ENCODE assay signal across 8 cellular contexts in genomic region chr9:121222524-121223171, GRCh38. TPM values are rescaled to one million over a fixed set of nuclear protein-coding genes. Genes with fewer than 3 reads are reported as not detected.
DNase-seq lines count a peak whose midpoint lies in the region; ATAC-seq and TF ChIP-seq lines count a peak whose summit lies in the region.

No MANE protein-coding gene starts in this region.

- TF ChIP-seq CTCF in brain microvascular endothelial cell (IDR thresholded peaks at IDR 0.05; ENCODE audit: low read depth, low read length, missing control alignments): peak; percentile 75
- TF ChIP-seq CTCF in lung (IDR thresholded peaks at IDR 0.05; ENCODE audit: control extremely low read depth, extremely low read depth): peak; percentile 33

- 58 to 61% methylated on average over 12 of the region's 12 CpGs for WGBS in lung, 2 donors

- H3K4me1 ChIP-seq in lung (ENCODE audit: control insufficient read depth in 2 of 2, insufficient read depth in 2 of 2, low read length in 2 of 2): peaks cover 0 to 3% of the 10 kb centered on the region in 2 donors

- no peak overlapping the region for H3K4me3 ChIP-seq in brain microvascular endothelial cell (ENCODE audit: low read depth, low read length)
- no peak overlapping the region for H3K4me3 ChIP-seq in lung

- DNase-seq in NCI-H2081 (lab: John Stamatoyannopoulos, UW) (peak; percentile 40 to 56), NCI-H2081 treated with DMSO at 0.1 percent for 48 hours (lab: John Stamatoyannopoulos, UW) (no peak), NCI-H2171 treated with DMSO at 0.1 percent for 48 hours (lab: John Stamatoyannopoulos, UW) (peak; percentile 32), brain microvascular endothelial cell (peak; percentile 48), lung (ENCODE audit: low spot score) (no peak)
- no peak for DNase-seq in stimulated activated CD4-positive, alpha-beta T cell treated with anti-CD3 and anti-CD28 coated beads, Interleukin-1b, Interleukin-23, amount 100 ng/mL, for 48 hours
- no peak for DNase-seq in activated CD4-positive, alpha-beta T cell treated with anti-CD3 and anti-CD28 coated beads for 4 hours
- no peak for DNase-seq in activated T-cell treated with anti-CD3 and anti-CD28 coated beads, Interleukin-2, amount 50 U/mL, for 48 hours

- no peaks in the 10 kb centered on the region for H3K9me3 ChIP-seq in lung (ENCODE audit: control insufficient read depth in 2 of 2, insufficient read depth in 1 of 2, low read length in 1 of 2)

- H3K27me3 ChIP-seq in brain microvascular endothelial cell (replicated peaks) (no peaks in the 10 kb centered on the region), lung (ENCODE audit: control insufficient read depth, insufficient read depth) (no peaks in the 10 kb centered on the region)

- in situ Hi-C loops in brain microvascular endothelial cell (cut with HindIII; ENCODE audit: low pct_ligation_motif_present, low sequenced_read_pairs): no loop called here

- no peaks in the 10 kb centered on the region for H3K36me3 ChIP-seq in brain microvascular endothelial cell (replicated peaks)
- H3K36me3 ChIP-seq in lung (ENCODE audit: control insufficient read depth in 2 of 2, insufficient read depth in 2 of 2, low read length in 2 of 2): no peaks in the 10 kb centered on the region

- H3K27ac ChIP-seq in brain microvascular endothelial cell (no peak overlapping the region), lung (ENCODE audit: low read depth in 1 of 2, low read length in 1 of 2) (no peak overlapping the region)

- no peak for ATAC-seq in lung (ENCODE audit: insufficient read depth, low FRiP score)

RNA-seq across cellular contexts. Expression of gene RAB14, which starts 21.0 kb away (rescaled TPM):
- total RNA-seq in lung: 100 to 1,000 TPM in 1 of 2 donors, 10 to 100 TPM in 1; 73.9 to 108 TPM
- 10 to 100 TPM; 26.3 to 37.8 TPM for polyA plus RNA-seq in lung

RNA-seq across cellular contexts. Expression of gene GSN, which starts 45.3 kb away (rescaled TPM):
- total RNA-seq in lung: 100 to 1,000 TPM; 133 to 468 TPM
- 100 to 1,000 TPM; 201 to 265 TPM for polyA plus RNA-seq in lung

Comparison
In these comparisons a context has a peak if more than half of its experiments do, and no peak if none do; other contexts are left out.
1. DNase-seq: peak in NCI-H2081 (2 of 2), NCI-H2171 treated with DMSO at 0.1 percent for 48 hours (single experiment) and brain microvascular endothelial cell (single experiment); none in NCI-H2081 treated with DMSO at 0.1 percent for 48 hours (single experiment), lung (single experiment), stimulated activated CD4-positive, alpha-beta T cell treated with anti-CD3 and anti-CD28 coated beads, Interleukin-1b, Interleukin-23, amount 100 ng/mL, for 48 hours (single experiment), activated CD4-positive, alpha-beta T cell treated with anti-CD3 and anti-CD28 coated beads for 4 hours (0 of 2) and activated T-cell treated with anti-CD3 and anti-CD28 coated beads, Interleukin-2, amount 50 U/mL, for 48 hours (0 of 2).